Comparison of ENCODE assay signal across 8 cellular contexts in the genomic region with DNA sequence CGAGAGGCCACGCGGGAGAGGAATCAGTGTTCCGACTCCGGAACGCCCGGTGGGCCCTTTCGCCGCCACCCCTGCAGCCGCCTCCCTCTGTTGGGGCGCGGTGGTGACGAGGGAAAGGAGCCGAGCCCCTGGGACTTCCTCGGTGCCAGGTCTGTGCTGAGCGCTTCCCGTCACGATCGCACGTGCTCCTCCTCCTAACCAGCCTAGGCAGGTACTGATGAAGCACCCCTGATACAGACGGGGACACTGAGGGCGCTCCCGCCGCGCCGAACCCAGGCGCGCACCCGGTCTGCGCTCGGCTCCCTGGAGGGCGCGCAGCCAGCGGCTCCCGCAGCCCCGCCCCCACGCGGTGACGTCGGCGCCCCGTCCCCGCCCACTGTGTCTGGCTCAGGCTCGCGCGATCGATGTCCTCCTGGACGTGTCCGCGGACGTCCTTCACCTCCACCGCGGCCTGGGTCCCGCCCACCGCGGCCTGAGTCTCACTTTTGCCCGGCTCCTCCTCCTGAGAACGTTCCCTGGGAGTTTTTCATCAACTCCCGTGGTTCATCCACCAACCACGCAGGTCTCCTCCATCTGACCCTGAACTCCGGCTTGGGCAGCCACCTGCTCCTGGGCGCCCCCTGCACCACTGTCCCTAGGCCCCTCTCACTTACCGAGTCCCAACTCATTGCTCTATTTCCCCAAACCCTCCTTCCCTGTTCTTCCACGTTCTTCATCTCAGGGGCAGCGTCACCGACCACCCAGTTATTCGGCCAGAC. TPM values are rescaled to one million over a fixed set of nuclear protein-coding genes. Genes with fewer than 3 reads are reported as not detected.
DNase-seq lines count a peak whose midpoint lies in the region; ATAC-seq, FAIRE-seq and TF ChIP-seq lines count a peak whose summit lies in the region.

No MANE protein-coding gene starts in this region.

- DNase-seq in A549 (ENCODE audit: low read depth in 1 of 2, low spot score in 1 of 2) (peak; percentile 83 to 95), fibroblast of peridontal ligament (ENCODE audit: extremely low read depth) (peak; percentile 6)
- peak; percentile 83 to 87 for DNase-seq in activated T-cell treated with anti-CD3 and anti-CD28 coated beads, Interleukin-2, amount 50 U/mL, for 48 hours
- DNase-seq in natural killer cell treated with Interleukin-12 subunit alpha and Interleukin-12 subunit beta and Interleukin-15 and Interleukin-18, amount 100 ng/mL, for 72 hours (ENCODE audit: low spot score), result peak; percentile 78
- peak; percentile 86 for DNase-seq in stimulated activated naive CD8-positive, alpha-beta T cell treated with anti-CD3 and anti-CD28 coated beads, Interleukin-15, Interleukin-2, amounts not matched to agents 100 U/mL and 50 U/mL, for 24 hours

- peak; percentile 97 for TF ChIP-seq POLR2A in A549 (IDR thresholded peaks at IDR 0.05; ENCODE audit: low read length)

- H3K9ac ChIP-seq in OCI-LY1 (ENCODE audit: low read length), result peak overlapping the region; percentile 67; the same call in 1 of the 2 replicates

- H3K4me3 Mint-ChIP-seq in natural killer cell treated with Interleukin-12 subunit alpha and Interleukin-12 subunit beta and Interleukin-15 and Interleukin-18, amount 100 ng/mL, for 72 hours, result peak overlapping the region; percentile 73

- H2AFZ ChIP-seq in OCI-LY1 (ENCODE audit: low read length), result peak overlapping the region; percentile 84; the same call in 1 of the 2 replicates

- no peaks in the 10 kb centered on the region for H3F3A ChIP-seq in OCI-LY1 (ENCODE audit: insufficient read depth, low read length)

- 12% methylated on average over 35 of the region's 67 CpGs for WGBS in A549 (ENCODE audit: missing lambda C conversion rate)

- no peaks in the 10 kb centered on the region for H3K36me3 ChIP-seq in OCI-LY1 (ENCODE audit: insufficient read depth, low read length)

- peaks cover 16 to 36% of the 10 kb centered on the region in 2 donors for H3K27me3 Mint-ChIP-seq in natural killer cell treated with Interleukin-12 subunit alpha and Interleukin-12 subunit beta and Interleukin-15 and Interleukin-18, amount 100 ng/mL, for 72 hours

- TF ChIP-seq CTCF in A549 (IDR thresholded peaks at IDR 0.05) (no peak; the same call in 2 of the 3 replicates), OCI-LY1 (IDR thresholded peaks at IDR 0.05; ENCODE audit: low read length) (no peak)

- POLR2A ChIA-PET in A549 (lab: Yijun Ruan, JAX), result no interaction called here

- no peak overlapping the region for H3K27ac Mint-ChIP-seq in natural killer cell treated with Interleukin-12 subunit alpha and Interleukin-12 subunit beta and Interleukin-15 and Interleukin-18, amount 100 ng/mL, for 72 hours

- no peak for TF ChIP-seq RAD21 in A549 (conservative IDR thresholded peaks at IDR 0.05 in 1 of 2, IDR thresholded peaks at IDR 0.05 in 1 of 2)

- H3K27me3 ChIP-seq in OCI-LY1 (ENCODE audit: insufficient read depth, low read length), result peaks cover 4% of the 10 kb centered on the region; the same call in 1 of the 2 replicates

- no peaks in the 10 kb centered on the region for H4K20me1 ChIP-seq in OCI-LY1 (ENCODE audit: insufficient read depth, low read length)

- ATAC-seq in A549 (peak; percentile 83 to 96), GM18520 (IDR thresholded peaks at IDR 0.05; ENCODE audit: unreplicated experiment) (peak; percentile 58), HG03196 (IDR thresholded peaks at IDR 0.05; ENCODE audit: unreplicated experiment) (peak; percentile 81)
- peak; percentile 93 to 94 for ATAC-seq in natural killer cell treated with Interleukin-12 subunit alpha and Interleukin-12 subunit beta and Interleukin-15 and Interleukin-18, amount 100 ng/mL, for 72 hours
- ATAC-seq in stimulated activated naive CD8-positive, alpha-beta T cell treated with anti-CD3 and anti-CD28 coated beads, Interleukin-15, Interleukin-2, amounts not matched to agents 100 U/mL and 50 U/mL, for 24 hours, result peak; percentile 89

- H3K9me3 ChIP-seq in A549 (no peaks in the 10 kb centered on the region), OCI-LY1 (ENCODE audit: low read length) (no peaks in the 10 kb centered on the region)

- peaks cover 9% of the 10 kb centered on the region; the same call in 1 of the 3 replicates for H3K4me1 ChIP-seq in A549
- peaks cover 10% of the 10 kb centered on the region for H3K4me1 ChIP-seq in OCI-LY1 (ENCODE audit: insufficient read depth, low read length, severe bottlenecking)

- H3K4me2 ChIP-seq in A549, result peak overlapping the region; percentile 91
- peak overlapping the region; percentile 84 for H3K4me2 ChIP-seq in OCI-LY1 (ENCODE audit: low read length)

- no peaks in the 10 kb centered on the region for H3K36me3 Mint-ChIP-seq in natural killer cell treated with Interleukin-12 subunit alpha and Interleukin-12 subunit beta and Interleukin-15 and Interleukin-18, amount 100 ng/mL, for 72 hours

- no peaks in the 10 kb centered on the region for H3K9me3 Mint-ChIP-seq in natural killer cell treated with Interleukin-12 subunit alpha and Interleukin-12 subunit beta and Interleukin-15 and Interleukin-18, amount 100 ng/mL, for 72 hours

- no peaks in the 10 kb centered on the region for H3K79me2 ChIP-seq in OCI-LY1 (ENCODE audit: insufficient read depth, low read length)

- H3K9me2 ChIP-seq in OCI-LY1 (ENCODE audit: low read depth, low read length), result no peaks in the 10 kb centered on the region

- H3K27ac ChIP-seq in A549 (peak overlapping the region; percentile 64 to 83), OCI-LY1 (ENCODE audit: low read depth, low read length, poor library complexity, severe bottlenecking) (no peak overlapping the region)

- FAIRE-seq in A549 (lab: Jason Lieb, UNC), result no peak

- H3K4me1 Mint-ChIP-seq in natural killer cell treated with Interleukin-12 subunit alpha and Interleukin-12 subunit beta and Interleukin-15 and Interleukin-18, amount 100 ng/mL, for 72 hours (ENCODE audit: low read depth in 2 of 2), result peaks cover 0 to 17% of the 10 kb centered on the region in 2 donors

- no peak for TF ChIP-seq EP300 in A549 (IDR thresholded peaks at IDR 0.05)

- peak overlapping the region; percentile 56 for H3K4me3 ChIP-seq in A549
- H3K4me3 ChIP-seq in OCI-LY1 (ENCODE audit: low read depth, low read length, poor library complexity, severe bottlenecking), result peak overlapping the region; percentile 68

- CTCF ChIA-PET in A549 (lab: Yijun Ruan, JAX), result interaction anchor here (0.9 to 4.8 kb wide), 2 partner anchors 9 to 86 kb away, joined by 3 to 39 read pairs; no protein-coding TSS in a partner anchor

TF ChIP-seq in A549, 52 proteins besides CTCF, POLR2A, EP300 and RAD21 (continues in another document):
- TF ChIP-seq GATA3 (IDR thresholded peaks at IDR 0.05; ENCODE audit: borderline replicate concordance), result no peak

RNA-seq across cellular contexts. Expression of a gene that starts 2.6 kb away (rescaled TPM):
- polyA plus RNA-seq in A549 (2011; rRNA removed), result not detected in 2 replicates
- not detected in 2 replicates for polyA plus RNA-seq in A549 (2012; cell fraction: cytosol; rRNA removed)
- polyA plus RNA-seq in A549 (2012; cell fraction: nucleus; rRNA removed), result not detected in 2 replicates
- polyA plus RNA-seq in A549 (2017; fragmentation: RNase III; extraction: RNeasy Plus Mini Kit Qiagen cat#74134 plus additional on column Dnase treatment), result not detected in 3 replicates
- not detected in 2 replicates for polyA minus RNA-seq in A549 (2011; rRNA and poly(A)+ RNA removed)
- total RNA-seq in natural killer cell treated with Interleukin-12 subunit alpha and Interleukin-12 subunit beta and Interleukin-15 and Interleukin-18, amount 100 ng/mL, for 72 hours, result not detected

RNA-seq across cellular contexts. Expression of a gene that starts 12.4 kb away (rescaled TPM):
- polyA plus RNA-seq in A549 (2011; rRNA removed), result 0.25 and 0.30 TPM in 2 replicates
- 0.11 and 0.12 TPM in 2 replicates for polyA plus RNA-seq in A549 (2012; cell fraction: cytosol; rRNA removed)
- 0.07 and 0.12 TPM in 2 replicates for polyA plus RNA-seq in A549 (2012; cell fraction: nucleus; rRNA removed)
- polyA plus RNA-seq in A549 (2017; fragmentation: RNase III; extraction: RNeasy Plus Mini Kit Qiagen cat#74134 plus additional on column Dnase treatment), result not detected in 3 replicates
- 0.97 TPM in 1 of 2 replicates, not detected in the other for polyA minus RNA-seq in A549 (2011; rRNA and poly(A)+ RNA removed)
- total RNA-seq in natural killer cell treated with Interleukin-12 subunit alpha and Interleukin-12 subunit beta and Interleukin-15 and Interleukin-18, amount 100 ng/mL, for 72 hours, result not detected

RNA-seq across cellular contexts. Expression of a gene that starts 18.8 kb away (rescaled TPM):
- polyA plus RNA-seq in A549 (2011; rRNA removed) (not detected in 2 replicates), A549 (2017; fragmentation: RNase III; extraction: RNeasy Plus Mini Kit Qiagen cat#74134 plus additional on column Dnase treatment) (not detected in 3 replicates)
- not detected in 2 replicates for polyA plus RNA-seq in A549 (2012; cell fraction: cytosol; rRNA removed)
- not detected in 2 replicates for polyA plus RNA-seq in A549 (2012; cell fraction: nucleus; rRNA removed)
- polyA minus RNA-seq in A549 (2011; rRNA and poly(A)+ RNA removed), result not detected in 2 replicates
- total RNA-seq in natural killer cell treated with Interleukin-12 subunit alpha and Interleukin-12 subunit beta and Interleukin-15 and Interleukin-18, amount 100 ng/mL, for 72 hours, result not detected

RNA-seq across cellular contexts. Expression of a gene that starts 37.3 kb away (rescaled TPM):
- polyA plus RNA-seq in A549 (2011; rRNA removed), result 0.42 and 0.49 TPM in 2 replicates
- 0.08 and 0.22 TPM in 2 replicates for polyA plus RNA-seq in A549 (2012; cell fraction: cytosol; rRNA removed)
- polyA plus RNA-seq in A549 (2012; cell fraction: nucleus; rRNA removed), result 0.62 and 1.2 TPM in 2 replicates
- polyA plus RNA-seq in A549 (2017; fragmentation: RNase III; extraction: RNeasy Plus Mini Kit Qiagen cat#74134 plus additional on column Dnase treatment), result 0.14 to 0.36 TPM (median 0.21 TPM) in 3 replicates
- polyA minus RNA-seq in A549 (2011; rRNA and poly(A)+ RNA removed), result 0.92 and 1.2 TPM in 2 replicates
- not detected for total RNA-seq in natural killer cell treated with Interleukin-12 subunit alpha and Interleukin-12 subunit beta and Interleukin-15 and Interleukin-18, amount 100 ng/mL, for 72 hours

RNA-seq across cellular contexts. Expression of a gene that starts 45.7 kb away (rescaled TPM):
- polyA plus RNA-seq in A549 (2011; rRNA removed), result not detected in 2 replicates
- not detected in 2 replicates for polyA plus RNA-seq in A549 (2012; cell fraction: cytosol; rRNA removed)
- not detected in 2 replicates for polyA plus RNA-seq in A549 (2012; cell fraction: nucleus; rRNA removed)
- not detected in 3 replicates for polyA plus RNA-seq in A549 (2017; fragmentation: RNase III; extraction: RNeasy Plus Mini Kit Qiagen cat#74134 plus additional on column Dnase treatment)
- not detected in 2 replicates for polyA minus RNA-seq in A549 (2011; rRNA and poly(A)+ RNA removed)
- total RNA-seq in natural killer cell treated with Interleukin-12 subunit alpha and Interleukin-12 subunit beta and Interleukin-15 and Interleukin-18, amount 100 ng/mL, for 72 hours, result not detected

Comparison
In these comparisons a context has a peak if more than half of its experiments do, and no peak if none do; other contexts are left out.
1. DNase-seq: peak in every context shown above with its lines; median percentile 89 in A549; 86 in stimulated activated naive CD8-positive, alpha-beta T cell treated with anti-CD3 and anti-CD28 coated beads, Interleukin-15, Interleukin-2, amounts not matched to agents 100 U/mL and 50 U/mL, for 24 hours; 85 in activated T-cell treated with anti-CD3 and anti-CD28 coated beads, Interleukin-2, amount 50 U/mL, for 48 hours; 78 in natural killer cell treated with Interleukin-12 subunit alpha and Interleukin-12 subunit beta and Interleukin-15 and Interleukin-18, amount 100 ng/mL, for 72 hours; 6 in fibroblast of peridontal ligament.